1 cellular context compared by ENCODE assay signal in genomic region chr17:3712811-3713463, GRCh38.
A peak's percentile ranks its signal among the peaks of the same experiment; 100 is the strongest.
TF ChIP-seq lines count a peak whose summit lies in the region.

No MANE protein-coding gene starts in this region.

TF ChIP-seq in K562, 482 proteins besides CTCF, POLR2A, EP300 and RAD21 (continued from another document and continues in another):
- TF ChIP-seq, protein P1, sequence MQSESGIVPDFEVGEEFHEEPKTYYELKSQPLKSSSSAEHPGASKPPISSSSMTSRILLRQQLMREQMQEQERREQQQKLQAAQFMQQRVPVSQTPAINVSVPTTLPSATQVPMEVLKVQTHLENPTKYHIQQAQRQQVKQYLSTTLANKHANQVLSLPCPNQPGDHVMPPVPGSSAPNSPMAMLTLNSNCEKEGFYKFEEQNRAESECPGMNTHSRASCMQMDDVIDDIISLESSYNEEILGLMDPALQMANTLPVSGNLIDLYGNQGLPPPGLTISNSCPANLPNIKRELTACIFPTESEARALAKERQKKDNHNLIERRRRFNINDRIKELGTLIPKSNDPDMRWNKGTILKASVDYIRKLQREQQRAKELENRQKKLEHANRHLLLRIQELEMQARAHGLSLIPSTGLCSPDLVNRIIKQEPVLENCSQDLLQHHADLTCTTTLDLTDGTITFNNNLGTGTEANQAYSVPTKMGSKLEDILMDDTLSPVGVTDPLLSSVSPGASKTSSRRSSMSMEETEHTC (IDR thresholded peaks at IDR 0.05), result no peak
- TF ChIP-seq C11orf30 (IDR thresholded peaks at IDR 0.05; ENCODE audit: low read depth) (no peak), MCM7 (IDR thresholded peaks at IDR 0.05) (no peak), ZNF696 (CRISPR knock-in tag; conservative IDR thresholded peaks at IDR 0.05) (no peak), KAT8 (IDR thresholded peaks at IDR 0.05; ENCODE audit: low read depth) (no peak), DEAF1 (CRISPR knock-in tag; IDR thresholded peaks at IDR 0.05) (no peak), SNRNP70 (optimal IDR thresholded peaks at IDR 0.05; ENCODE audit: low read depth, low read length) (no peak), CHD1 (IDR thresholded peaks at IDR 0.05; ENCODE audit: low read length) (no peak), PHF21A (IDR thresholded peaks at IDR 0.05; ENCODE audit: borderline replicate concordance, low read depth) (no peak), CBX3 (IDR thresholded peaks at IDR 0.05; ENCODE audit: borderline replicate concordance in 1 of 2, low read length in 2 of 2) (no peak), ARID1B (IDR thresholded peaks at IDR 0.05) (peak; percentile 83), TRIM25 (IDR thresholded peaks at IDR 0.05; ENCODE audit: borderline replicate concordance) (no peak), IRF9 (tag; IDR thresholded peaks at IDR 0.05) (no peak), RCOR1 (IDR thresholded peaks at IDR 0.05; ENCODE audit: borderline replicate concordance in 1 of 2, low read depth in 2 of 2, low read length in 2 of 2) (peak in 1 of 2 experiments; percentile 55; a peak in 1 of 4 replicates), FOXM1 (IDR thresholded peaks at IDR 0.05; ENCODE audit: low read depth) (peak; percentile 52; the same call in 1 of the 2 replicates), FOXM1 (CRISPR knock-in tag; IDR thresholded peaks at IDR 0.05; ENCODE audit: low read depth) (no peak)
- TF ChIP-seq, protein P2, sequence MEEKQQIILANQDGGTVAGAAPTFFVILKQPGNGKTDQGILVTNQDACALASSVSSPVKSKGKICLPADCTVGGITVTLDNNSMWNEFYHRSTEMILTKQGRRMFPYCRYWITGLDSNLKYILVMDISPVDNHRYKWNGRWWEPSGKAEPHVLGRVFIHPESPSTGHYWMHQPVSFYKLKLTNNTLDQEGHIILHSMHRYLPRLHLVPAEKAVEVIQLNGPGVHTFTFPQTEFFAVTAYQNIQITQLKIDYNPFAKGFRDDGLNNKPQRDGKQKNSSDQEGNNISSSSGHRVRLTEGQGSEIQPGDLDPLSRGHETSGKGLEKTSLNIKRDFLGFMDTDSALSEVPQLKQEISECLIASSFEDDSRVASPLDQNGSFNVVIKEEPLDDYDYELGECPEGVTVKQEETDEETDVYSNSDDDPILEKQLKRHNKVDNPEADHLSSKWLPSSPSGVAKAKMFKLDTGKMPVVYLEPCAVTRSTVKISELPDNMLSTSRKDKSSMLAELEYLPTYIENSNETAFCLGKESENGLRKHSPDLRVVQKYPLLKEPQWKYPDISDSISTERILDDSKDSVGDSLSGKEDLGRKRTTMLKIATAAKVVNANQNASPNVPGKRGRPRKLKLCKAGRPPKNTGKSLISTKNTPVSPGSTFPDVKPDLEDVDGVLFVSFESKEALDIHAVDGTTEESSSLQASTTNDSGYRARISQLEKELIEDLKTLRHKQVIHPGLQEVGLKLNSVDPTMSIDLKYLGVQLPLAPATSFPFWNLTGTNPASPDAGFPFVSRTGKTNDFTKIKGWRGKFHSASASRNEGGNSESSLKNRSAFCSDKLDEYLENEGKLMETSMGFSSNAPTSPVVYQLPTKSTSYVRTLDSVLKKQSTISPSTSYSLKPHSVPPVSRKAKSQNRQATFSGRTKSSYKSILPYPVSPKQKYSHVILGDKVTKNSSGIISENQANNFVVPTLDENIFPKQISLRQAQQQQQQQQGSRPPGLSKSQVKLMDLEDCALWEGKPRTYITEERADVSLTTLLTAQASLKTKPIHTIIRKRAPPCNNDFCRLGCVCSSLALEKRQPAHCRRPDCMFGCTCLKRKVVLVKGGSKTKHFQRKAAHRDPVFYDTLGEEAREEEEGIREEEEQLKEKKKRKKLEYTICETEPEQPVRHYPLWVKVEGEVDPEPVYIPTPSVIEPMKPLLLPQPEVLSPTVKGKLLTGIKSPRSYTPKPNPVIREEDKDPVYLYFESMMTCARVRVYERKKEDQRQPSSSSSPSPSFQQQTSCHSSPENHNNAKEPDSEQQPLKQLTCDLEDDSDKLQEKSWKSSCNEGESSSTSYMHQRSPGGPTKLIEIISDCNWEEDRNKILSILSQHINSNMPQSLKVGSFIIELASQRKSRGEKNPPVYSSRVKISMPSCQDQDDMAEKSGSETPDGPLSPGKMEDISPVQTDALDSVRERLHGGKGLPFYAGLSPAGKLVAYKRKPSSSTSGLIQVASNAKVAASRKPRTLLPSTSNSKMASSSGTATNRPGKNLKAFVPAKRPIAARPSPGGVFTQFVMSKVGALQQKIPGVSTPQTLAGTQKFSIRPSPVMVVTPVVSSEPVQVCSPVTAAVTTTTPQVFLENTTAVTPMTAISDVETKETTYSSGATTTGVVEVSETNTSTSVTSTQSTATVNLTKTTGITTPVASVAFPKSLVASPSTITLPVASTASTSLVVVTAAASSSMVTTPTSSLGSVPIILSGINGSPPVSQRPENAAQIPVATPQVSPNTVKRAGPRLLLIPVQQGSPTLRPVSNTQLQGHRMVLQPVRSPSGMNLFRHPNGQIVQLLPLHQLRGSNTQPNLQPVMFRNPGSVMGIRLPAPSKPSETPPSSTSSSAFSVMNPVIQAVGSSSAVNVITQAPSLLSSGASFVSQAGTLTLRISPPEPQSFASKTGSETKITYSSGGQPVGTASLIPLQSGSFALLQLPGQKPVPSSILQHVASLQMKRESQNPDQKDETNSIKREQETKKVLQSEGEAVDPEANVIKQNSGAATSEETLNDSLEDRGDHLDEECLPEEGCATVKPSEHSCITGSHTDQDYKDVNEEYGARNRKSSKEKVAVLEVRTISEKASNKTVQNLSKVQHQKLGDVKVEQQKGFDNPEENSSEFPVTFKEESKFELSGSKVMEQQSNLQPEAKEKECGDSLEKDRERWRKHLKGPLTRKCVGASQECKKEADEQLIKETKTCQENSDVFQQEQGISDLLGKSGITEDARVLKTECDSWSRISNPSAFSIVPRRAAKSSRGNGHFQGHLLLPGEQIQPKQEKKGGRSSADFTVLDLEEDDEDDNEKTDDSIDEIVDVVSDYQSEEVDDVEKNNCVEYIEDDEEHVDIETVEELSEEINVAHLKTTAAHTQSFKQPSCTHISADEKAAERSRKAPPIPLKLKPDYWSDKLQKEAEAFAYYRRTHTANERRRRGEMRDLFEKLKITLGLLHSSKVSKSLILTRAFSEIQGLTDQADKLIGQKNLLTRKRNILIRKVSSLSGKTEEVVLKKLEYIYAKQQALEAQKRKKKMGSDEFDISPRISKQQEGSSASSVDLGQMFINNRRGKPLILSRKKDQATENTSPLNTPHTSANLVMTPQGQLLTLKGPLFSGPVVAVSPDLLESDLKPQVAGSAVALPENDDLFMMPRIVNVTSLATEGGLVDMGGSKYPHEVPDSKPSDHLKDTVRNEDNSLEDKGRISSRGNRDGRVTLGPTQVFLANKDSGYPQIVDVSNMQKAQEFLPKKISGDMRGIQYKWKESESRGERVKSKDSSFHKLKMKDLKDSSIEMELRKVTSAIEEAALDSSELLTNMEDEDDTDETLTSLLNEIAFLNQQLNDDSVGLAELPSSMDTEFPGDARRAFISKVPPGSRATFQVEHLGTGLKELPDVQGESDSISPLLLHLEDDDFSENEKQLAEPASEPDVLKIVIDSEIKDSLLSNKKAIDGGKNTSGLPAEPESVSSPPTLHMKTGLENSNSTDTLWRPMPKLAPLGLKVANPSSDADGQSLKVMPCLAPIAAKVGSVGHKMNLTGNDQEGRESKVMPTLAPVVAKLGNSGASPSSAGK (IDR thresholded peaks at IDR 0.05), result peak; percentile 34; the same call in 1 of the 2 replicates
- TF ChIP-seq, protein P3, sequence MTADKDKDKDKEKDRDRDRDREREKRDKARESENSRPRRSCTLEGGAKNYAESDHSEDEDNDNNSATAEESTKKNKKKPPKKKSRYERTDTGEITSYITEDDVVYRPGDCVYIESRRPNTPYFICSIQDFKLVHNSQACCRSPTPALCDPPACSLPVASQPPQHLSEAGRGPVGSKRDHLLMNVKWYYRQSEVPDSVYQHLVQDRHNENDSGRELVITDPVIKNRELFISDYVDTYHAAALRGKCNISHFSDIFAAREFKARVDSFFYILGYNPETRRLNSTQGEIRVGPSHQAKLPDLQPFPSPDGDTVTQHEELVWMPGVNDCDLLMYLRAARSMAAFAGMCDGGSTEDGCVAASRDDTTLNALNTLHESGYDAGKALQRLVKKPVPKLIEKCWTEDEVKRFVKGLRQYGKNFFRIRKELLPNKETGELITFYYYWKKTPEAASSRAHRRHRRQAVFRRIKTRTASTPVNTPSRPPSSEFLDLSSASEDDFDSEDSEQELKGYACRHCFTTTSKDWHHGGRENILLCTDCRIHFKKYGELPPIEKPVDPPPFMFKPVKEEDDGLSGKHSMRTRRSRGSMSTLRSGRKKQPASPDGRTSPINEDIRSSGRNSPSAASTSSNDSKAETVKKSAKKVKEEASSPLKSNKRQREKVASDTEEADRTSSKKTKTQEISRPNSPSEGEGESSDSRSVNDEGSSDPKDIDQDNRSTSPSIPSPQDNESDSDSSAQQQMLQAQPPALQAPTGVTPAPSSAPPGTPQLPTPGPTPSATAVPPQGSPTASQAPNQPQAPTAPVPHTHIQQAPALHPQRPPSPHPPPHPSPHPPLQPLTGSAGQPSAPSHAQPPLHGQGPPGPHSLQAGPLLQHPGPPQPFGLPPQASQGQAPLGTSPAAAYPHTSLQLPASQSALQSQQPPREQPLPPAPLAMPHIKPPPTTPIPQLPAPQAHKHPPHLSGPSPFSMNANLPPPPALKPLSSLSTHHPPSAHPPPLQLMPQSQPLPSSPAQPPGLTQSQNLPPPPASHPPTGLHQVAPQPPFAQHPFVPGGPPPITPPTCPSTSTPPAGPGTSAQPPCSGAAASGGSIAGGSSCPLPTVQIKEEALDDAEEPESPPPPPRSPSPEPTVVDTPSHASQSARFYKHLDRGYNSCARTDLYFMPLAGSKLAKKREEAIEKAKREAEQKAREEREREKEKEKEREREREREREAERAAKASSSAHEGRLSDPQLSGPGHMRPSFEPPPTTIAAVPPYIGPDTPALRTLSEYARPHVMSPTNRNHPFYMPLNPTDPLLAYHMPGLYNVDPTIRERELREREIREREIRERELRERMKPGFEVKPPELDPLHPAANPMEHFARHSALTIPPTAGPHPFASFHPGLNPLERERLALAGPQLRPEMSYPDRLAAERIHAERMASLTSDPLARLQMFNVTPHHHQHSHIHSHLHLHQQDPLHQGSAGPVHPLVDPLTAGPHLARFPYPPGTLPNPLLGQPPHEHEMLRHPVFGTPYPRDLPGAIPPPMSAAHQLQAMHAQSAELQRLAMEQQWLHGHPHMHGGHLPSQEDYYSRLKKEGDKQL (CRISPR knock-in tag; IDR thresholded peaks at IDR 0.05; ENCODE audit: borderline replicate concordance), result no peak
- TF ChIP-seq, protein P4, sequence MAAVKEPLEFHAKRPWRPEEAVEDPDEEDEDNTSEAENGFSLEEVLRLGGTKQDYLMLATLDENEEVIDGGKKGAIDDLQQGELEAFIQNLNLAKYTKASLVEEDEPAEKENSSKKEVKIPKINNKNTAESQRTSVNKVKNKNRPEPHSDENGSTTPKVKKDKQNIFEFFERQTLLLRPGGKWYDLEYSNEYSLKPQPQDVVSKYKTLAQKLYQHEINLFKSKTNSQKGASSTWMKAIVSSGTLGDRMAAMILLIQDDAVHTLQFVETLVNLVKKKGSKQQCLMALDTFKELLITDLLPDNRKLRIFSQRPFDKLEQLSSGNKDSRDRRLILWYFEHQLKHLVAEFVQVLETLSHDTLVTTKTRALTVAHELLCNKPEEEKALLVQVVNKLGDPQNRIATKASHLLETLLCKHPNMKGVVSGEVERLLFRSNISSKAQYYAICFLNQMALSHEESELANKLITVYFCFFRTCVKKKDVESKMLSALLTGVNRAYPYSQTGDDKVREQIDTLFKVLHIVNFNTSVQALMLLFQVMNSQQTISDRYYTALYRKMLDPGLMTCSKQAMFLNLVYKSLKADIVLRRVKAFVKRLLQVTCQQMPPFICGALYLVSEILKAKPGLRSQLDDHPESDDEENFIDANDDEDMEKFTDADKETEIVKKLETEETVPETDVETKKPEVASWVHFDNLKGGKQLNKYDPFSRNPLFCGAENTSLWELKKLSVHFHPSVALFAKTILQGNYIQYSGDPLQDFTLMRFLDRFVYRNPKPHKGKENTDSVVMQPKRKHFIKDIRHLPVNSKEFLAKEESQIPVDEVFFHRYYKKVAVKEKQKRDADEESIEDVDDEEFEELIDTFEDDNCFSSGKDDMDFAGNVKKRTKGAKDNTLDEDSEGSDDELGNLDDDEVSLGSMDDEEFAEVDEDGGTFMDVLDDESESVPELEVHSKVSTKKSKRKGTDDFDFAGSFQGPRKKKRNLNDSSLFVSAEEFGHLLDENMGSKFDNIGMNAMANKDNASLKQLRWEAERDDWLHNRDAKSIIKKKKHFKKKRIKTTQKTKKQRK (IDR thresholded peaks at IDR 0.05; ENCODE audit: borderline replicate concordance, low read depth, low read length), result no peak
- TF ChIP-seq, protein P5, sequence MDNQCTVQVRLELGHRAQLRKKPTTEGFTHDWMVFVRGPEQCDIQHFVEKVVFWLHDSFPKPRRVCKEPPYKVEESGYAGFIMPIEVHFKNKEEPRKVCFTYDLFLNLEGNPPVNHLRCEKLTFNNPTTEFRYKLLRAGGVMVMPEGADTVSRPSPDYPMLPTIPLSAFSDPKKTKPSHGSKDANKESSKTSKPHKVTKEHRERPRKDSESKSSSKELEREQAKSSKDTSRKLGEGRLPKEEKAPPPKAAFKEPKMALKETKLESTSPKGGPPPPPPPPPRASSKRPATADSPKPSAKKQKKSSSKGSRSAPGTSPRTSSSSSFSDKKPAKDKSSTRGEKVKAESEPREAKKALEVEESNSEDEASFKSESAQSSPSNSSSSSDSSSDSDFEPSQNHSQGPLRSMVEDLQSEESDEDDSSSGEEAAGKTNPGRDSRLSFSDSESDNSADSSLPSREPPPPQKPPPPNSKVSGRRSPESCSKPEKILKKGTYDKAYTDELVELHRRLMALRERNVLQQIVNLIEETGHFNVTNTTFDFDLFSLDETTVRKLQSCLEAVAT (IDR thresholded peaks at IDR 0.05), result peak in 1 of 2 experiments; percentile 84; a peak in 2 of 4 replicates
